Comparison of ENCODE assay signal across 30 cellular contexts in the genomic region with DNA sequence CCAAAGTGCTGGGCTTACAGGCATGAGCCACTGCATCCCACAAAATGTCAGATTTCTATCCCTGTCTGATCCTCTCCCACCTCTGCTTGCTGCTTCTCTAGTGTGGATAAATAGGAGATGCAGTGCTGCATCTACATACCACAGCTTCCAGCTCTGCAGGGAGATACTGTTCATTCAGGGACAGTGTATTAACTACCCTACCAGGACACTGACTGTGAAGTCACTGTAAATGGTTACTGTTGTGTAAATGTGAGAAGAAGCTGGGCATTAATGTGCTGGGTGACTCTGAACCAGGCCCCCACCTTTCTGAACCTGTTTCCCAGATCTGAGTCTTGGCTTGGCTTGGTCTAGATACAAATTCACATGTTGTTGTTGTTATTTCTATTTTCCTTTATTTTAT.
"Had no signal": no experiment of that assay in that cellular context is flagged by ENCODE, and none has a peak within 500 bp of the region (broad histone marks: within the 10 kb centered on the region; RNA-seq: fewer than 3 reads in every experiment).

No MANE protein-coding gene starts in this region.

- H3K4me3 Mint-ChIP-seq: activated B cell treated with CpG ODN at 0.5 μM for 24 hours; activated CD8-positive, alpha-beta T cell treated with anti-CD3 and anti-CD28 coated beads for 36 hours; activated naive CD8-positive, alpha-beta T cell; activated T-cell treated with anti-CD3 and anti-CD28 coated beads, Interleukin-2, amount 50 U/mL, for 4 hours; activated T-helper 17 cell treated with anti-CD3 and anti-CD28 coated beads, Interleukin-2, amount 50 U/mL, for 72 hours; central memory CD8-positive, alpha-beta T cell; dendritic cell treated with granulocyte-macrophage colony-stimulating factor and Interleukin-4, amounts not matched to agents 40 ng/mL and 50 ng/mL, for 4 days; effector memory CD8-positive, alpha-beta T cell; T-helper 17 cell; T-helper 2 cell treated with Interferon-gamma antibody and Interleukin-4, amounts not matched to agents 5 μg/mL and 100 μg/mL, for 36 hours had no signal

- H3K36me3 ChIP-seq: brain microvascular endothelial cell, esophagus squamous epithelium, gastroesophageal sphincter, WERI-Rb-1 had no signal

- H3K4me1 Mint-ChIP-seq: activated B cell treated with CpG ODN at 0.5 μM for 24 hours; activated T-helper 17 cell treated with anti-CD3 and anti-CD28 coated beads, Interleukin-2, amount 50 U/mL, for 72 hours; central memory CD8-positive, alpha-beta T cell; T-helper 17 cell had no signal

- H3K4me3 ChIP-seq: coronary artery, dorsolateral prefrontal cortex, esophagus squamous epithelium, gastroesophageal sphincter had no signal

- H3K9me3 Mint-ChIP-seq: activated B cell treated with CpG ODN at 0.5 μM for 24 hours; activated CD8-positive, alpha-beta T cell treated with anti-CD3 and anti-CD28 coated beads for 36 hours; activated T-cell treated with anti-CD3 and anti-CD28 coated beads, Interleukin-2, amount 50 U/mL, for 4 hours; activated T-helper 17 cell treated with anti-CD3 and anti-CD28 coated beads, Interleukin-2, amount 50 U/mL, for 72 hours; central memory CD8-positive, alpha-beta T cell; dendritic cell treated with granulocyte-macrophage colony-stimulating factor and Interleukin-4, amounts not matched to agents 40 ng/mL and 50 ng/mL, for 4 days; effector memory CD8-positive, alpha-beta T cell; T-helper 2 cell treated with Interferon-gamma antibody and Interleukin-4, amounts not matched to agents 5 μg/mL and 100 μg/mL, for 36 hours had no signal

- H3K36me3 Mint-ChIP-seq: activated naive CD8-positive, alpha-beta T cell had no signal

- H3K27ac ChIP-seq: brain microvascular endothelial cell, coronary artery, dorsolateral prefrontal cortex, epithelial cell of prostate, esophagus squamous epithelium, gastroesophageal sphincter, WERI-Rb-1 had no signal

- H3K27ac Mint-ChIP-seq: activated B cell treated with CpG ODN at 0.5 μM for 24 hours; activated CD8-positive, alpha-beta T cell treated with anti-CD3 and anti-CD28 coated beads for 36 hours; activated naive CD8-positive, alpha-beta T cell; activated T-helper 17 cell treated with anti-CD3 and anti-CD28 coated beads, Interleukin-2, amount 50 U/mL, for 72 hours; dendritic cell treated with granulocyte-macrophage colony-stimulating factor and Interleukin-4, amounts not matched to agents 40 ng/mL and 50 ng/mL, for 4 days; effector memory CD8-positive, alpha-beta T cell; T-helper 17 cell; T-helper 2 cell treated with Interferon-gamma antibody and Interleukin-4, amounts not matched to agents 5 μg/mL and 100 μg/mL, for 36 hours had no signal

- H3K27me3 ChIP-seq: brain microvascular endothelial cell, gastroesophageal sphincter had no signal

- DNase-seq: activated B cell treated with CpG ODN at 0.5 μM for 24 hours; activated CD4-positive, alpha-beta T cell treated with anti-CD3 and anti-CD28 coated beads for 48 hours; activated CD4-positive, alpha-beta T cell treated with anti-CD3 and anti-CD28 coated beads, Interleukin-2, amount 50 U/mL, for 1 hour; activated CD4-positive, alpha-beta T cell treated with anti-CD3 and anti-CD28 coated beads, Interleukin-2, amount 50 U/mL, for 48 hours; activated CD8-positive, alpha-beta memory T cell treated with anti-CD3 and anti-CD28 coated beads for 24 hours; activated CD8-positive, alpha-beta T cell treated with anti-CD3 and anti-CD28 coated beads for 36 hours; activated effector memory CD4-positive, alpha-beta T cell treated with Interleukin-2 at 50 U/mL for 16 hours; activated gamma-delta T cell treated with Interleukin-2 at 50 U/mL for 16 hours; activated naive CD4-positive, alpha-beta T cell treated with anti-CD3 and anti-CD28 coated beads, Interleukin-2, amount 50 U/mL, for 16 hours; activated naive CD4-positive, alpha-beta T cell treated with Interleukin-2 at 50 U/mL for 16 hours; activated T-cell treated with anti-CD3 and anti-CD28 coated beads, Interleukin-2, amount 50 U/mL, for 4 hours; amniotic stem cell; anterior cingulate cortex; brain microvascular endothelial cell; dorsolateral prefrontal cortex; effector memory CD8-positive, alpha-beta T cell; esophagus squamous epithelium; foreskin melanocyte; T-helper 1 cell; T-helper 17 cell; T1000; WERI-Rb-1 had no signal

- H3K9me3 ChIP-seq: esophagus squamous epithelium, gastroesophageal sphincter had no signal
